13 cellular contexts compared by ENCODE assay signal in the genomic region with DNA sequence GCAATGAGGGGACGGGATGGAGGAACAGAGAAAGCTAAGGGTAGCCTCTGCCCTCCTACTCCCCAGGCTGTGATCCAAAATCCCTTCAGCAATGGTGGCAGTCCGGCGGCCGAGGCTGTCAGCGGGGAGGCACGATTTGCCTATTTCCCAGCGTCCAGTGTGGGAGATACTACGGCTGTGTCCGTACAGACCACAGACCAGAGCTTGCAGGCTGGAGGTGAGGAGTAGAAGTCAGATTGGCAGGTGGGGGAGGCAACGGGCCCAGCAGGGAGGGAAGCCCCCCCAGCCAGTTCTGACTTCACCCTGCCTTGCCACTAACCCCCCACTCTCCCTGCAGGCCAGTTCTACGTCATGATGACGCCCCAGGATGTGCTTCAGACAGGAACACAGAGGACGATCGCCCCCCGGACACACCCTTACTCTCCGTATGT. TPM values are rescaled to one million over a fixed set of nuclear protein-coding genes. Genes with fewer than 3 reads are reported as not detected.
DNase-seq lines count a peak whose midpoint lies in the region; ATAC-seq, FAIRE-seq and TF ChIP-seq lines count a peak whose summit lies in the region.
"Had no signal": no experiment of that assay in that cellular context is flagged by ENCODE, and none has a peak within 500 bp of the region (broad histone marks: within the 10 kb centered on the region; RNA-seq: fewer than 3 reads in every experiment).

No MANE protein-coding gene starts in this region.

- peaks cover 4% of the 10 kb centered on the region for H3K4me1 ChIP-seq in endothelial cell of umbilical vein (ENCODE audit: control insufficient read depth, extremely low read depth, insufficient read depth, low read length)
- peaks cover 15 to 23% of the 10 kb centered on the region in 2 donors for H3K4me1 ChIP-seq in gastrocnemius medialis

- H3K27me3 ChIP-seq in endothelial cell of umbilical vein (ENCODE audit: control insufficient read depth in 2 of 2, insufficient read depth in 2 of 2, low read length in 2 of 2) (no peaks in the 10 kb centered on the region), gastrocnemius medialis (no peaks in the 10 kb centered on the region)
- H3K27me3 ChIP-seq: tibial artery had no signal

- peaks cover 15% of the 10 kb centered on the region for H3K4me1 Mint-ChIP-seq in activated CD4-positive, alpha-beta T cell treated with anti-CD3 and anti-CD28 coated beads for 36 hours

- TF ChIP-seq CTCF in RWPE1 (conservative IDR thresholded peaks at IDR 0.05; ENCODE audit: low read depth) (no peak), endothelial cell of umbilical vein (IDR thresholded peaks at IDR 0.05; ENCODE audit: extremely low read depth in 1 of 2, insufficient read depth in 1 of 2, low read depth in 1 of 2, low read length in 2 of 2) (no peak), gastrocnemius medialis (IDR thresholded peaks at IDR 0.05 in 4 of 5, conservative IDR thresholded peaks at IDR 0.05 in 1 of 5) (no peak)

- TF ChIP-seq POLR2A in endothelial cell of umbilical vein (IDR thresholded peaks at IDR 0.05; ENCODE audit: low read depth, low read length) (no peak), gastrocnemius medialis (IDR thresholded peaks at IDR 0.05) (no peak)

- ATAC-seq in activated CD4-positive, alpha-beta T cell treated with anti-CD3 and anti-CD28 coated beads for 36 hours: no peak
- ATAC-seq in gastrocnemius medialis (no peak), GM19463 (IDR thresholded peaks at IDR 0.05; ENCODE audit: unreplicated experiment) (no peak)

- H3K79me2 ChIP-seq in endothelial cell of umbilical vein (ENCODE audit: control insufficient read depth, insufficient read depth, low read length): peaks cover 3% of the 10 kb centered on the region

- H3K27me3 Mint-ChIP-seq in activated CD4-positive, alpha-beta T cell treated with anti-CD3 and anti-CD28 coated beads for 36 hours: no peaks in the 10 kb centered on the region

- TSS peak; percentile 20 for BruUV-seq in endothelial cell of umbilical vein (replicated peaks; lab: Mats Ljungman, UMichigan)

- no peaks in the 10 kb centered on the region for H4K20me1 ChIP-seq in endothelial cell of umbilical vein (replicated peaks; ENCODE audit: control insufficient read depth, extremely low read depth, insufficient read depth, low read length)

- no peak overlapping the region for H3K9ac ChIP-seq in endothelial cell of umbilical vein (replicated peaks; ENCODE audit: extremely low read depth, insufficient read depth, low read length)

- FAIRE-seq in endothelial cell of umbilical vein (lab: Jason Lieb, UNC): no peak

- peaks cover 47% of the 10 kb centered on the region for H3K36me3 Mint-ChIP-seq in activated CD4-positive, alpha-beta T cell treated with anti-CD3 and anti-CD28 coated beads for 36 hours (ENCODE audit: low read depth)

- H2AFZ ChIP-seq in endothelial cell of umbilical vein (ENCODE audit: low read depth, low read length): no peak overlapping the region

- no peaks in the 10 kb centered on the region for H3K9me3 ChIP-seq in endothelial cell of umbilical vein (replicated peaks; ENCODE audit: control insufficient read depth, insufficient read depth, low read length)
- H3K9me3 ChIP-seq in gastrocnemius medialis: no peaks in the 10 kb centered on the region
- H3K9me3 ChIP-seq: tibial artery had no signal

- no peaks in the 10 kb centered on the region for H3K9me3 Mint-ChIP-seq in activated CD4-positive, alpha-beta T cell treated with anti-CD3 and anti-CD28 coated beads for 36 hours (ENCODE audit: low read depth)

- H3K27ac Mint-ChIP-seq in activated CD4-positive, alpha-beta T cell treated with anti-CD3 and anti-CD28 coated beads for 36 hours: no peak overlapping the region

- POLR2A ChIA-PET in activated CD4-positive, alpha-beta T cell treated with anti-CD3 and anti-CD28 coated beads for 36 hours (lab: Charles Lee): interaction anchor here (0.6 kb wide), 1 partner anchor 117 kb away, joined by 5 read pairs; no protein-coding TSS in a partner anchor
- POLR2A ChIA-PET in RWPE1 (lab: Yijun Ruan, JAX; ENCODE audit: low non-redundant PET): no interaction called here
- POLR2A ChIA-PET in endothelial cell of umbilical vein (lab: Charles Lee): no interaction called here

- dilution Hi-C loops in endothelial cell of umbilical vein (cut with MboI; ENCODE audit: extremely low pct_ligation_motif_present, low sequenced_read_pairs): no loop called here

- intact Hi-C loops in activated CD4-positive, alpha-beta T cell treated with anti-CD3 and anti-CD28 coated beads for 36 hours (cut with DNase I, micrococcal nuclease): no loop called here
- intact Hi-C loops in endothelial cell of umbilical vein (cut with micrococcal nuclease) (no loop called here), gastrocnemius medialis (cut with DNase I; ENCODE audit: low total_unique reads) (no loop called here)

- H3K4me3 Mint-ChIP-seq in activated CD4-positive, alpha-beta T cell treated with anti-CD3 and anti-CD28 coated beads for 36 hours: peak overlapping the region; percentile 63

- H3K4me3 ChIP-seq in endothelial cell of umbilical vein (replicated peaks in 1 of 3; ENCODE audit: insufficient read depth in 1 of 3, low read depth in 1 of 3, low read length in 3 of 3) (no peak overlapping the region), gastrocnemius medialis (no peak overlapping the region)

- no peaks in the 10 kb centered on the region for H3K9me1 ChIP-seq in endothelial cell of umbilical vein (replicated peaks; ENCODE audit: control insufficient read depth, extremely low read depth, insufficient read depth, low read length)

- CTCF ChIA-PET in activated CD4-positive, alpha-beta T cell treated with anti-CD3 and anti-CD28 coated beads for 36 hours (lab: Charles Lee): interaction anchor here (1.0 to 1.1 kb wide), 2 partner anchors 154 to 240 kb away, joined by 3 to 4 read pairs; no protein-coding TSS in a partner anchor
- CTCF ChIA-PET in RWPE1 (lab: Yijun Ruan, JAX) (interaction anchor here (0.7 kb wide), 1 partner anchor 142 kb away, joined by 3 read pairs; no protein-coding TSS in a partner anchor), endothelial cell of umbilical vein (lab: Charles Lee) (interaction anchor here (1.8 kb wide), 1 partner anchor 225 kb away, joined by 8 read pairs; no protein-coding TSS in a partner anchor)

- no peak overlapping the region for H3K4me2 ChIP-seq in endothelial cell of umbilical vein (ENCODE audit: insufficient read depth, low read length)

- no peak for DNase-seq in activated CD4-positive, alpha-beta T cell treated with anti-CD3 and anti-CD28 coated beads for 36 hours
- no peak for DNase-seq in activated CD4-positive, alpha-beta T cell treated with anti-CD3 and anti-CD28 coated beads for 4 hours
- no peak for DNase-seq in RWPE1 (ENCODE audit: low spot score)
- DNase-seq in endothelial cell of umbilical vein (ENCODE audit: low read depth, low spot score): no peak
- no peak for DNase-seq in gastrocnemius medialis
- DNase-seq in NCI-H2227 (lab: John Stamatoyannopoulos, UW; ENCODE audit: unreplicated experiment): no peak
- DNase-seq in NCI-H1105 (lab: John Stamatoyannopoulos, UW): no peak
- DNase-seq: NCI-H2171 treated with DMSO at 0.1 percent for 48 hours; stimulated activated CD4-positive, alpha-beta T cell treated with anti-CD3 and anti-CD28 coated beads, Interleukin-4, amount 100 ng/mL, for 1 hour; tibial artery had no signal

- in situ Hi-C loops in gastrocnemius medialis (cut with MboI; ENCODE audit: low sequenced_read_pairs in 4 of 4): loop anchor here in 2 of 4 donors (10.0 to 25.0 kb wide), 2 partner anchors 126 to 283 kb away; partner anchors contain the start of gene FXYD7 (in 1 of the 2)

- H3K27ac ChIP-seq in RWPE1 (peak overlapping the region; percentile 95), endothelial cell of umbilical vein (ENCODE audit: insufficient read depth, low read depth, low read length) (no peak overlapping the region), gastrocnemius medialis (peak overlapping the region; percentile 95 to 100 (median 98))

- peaks cover 7 to 32% of the 10 kb centered on the region in 2 experiments for H3K36me3 ChIP-seq in endothelial cell of umbilical vein (ENCODE audit: control insufficient read depth in 2 of 2, extremely low read depth in 1 of 2, insufficient read depth in 2 of 2, low read length in 2 of 2)
- peaks cover 0 to 46% of the 10 kb centered on the region in 2 donors for H3K36me3 ChIP-seq in gastrocnemius medialis

RNA-seq across cellular contexts. Expression of gene USF2, which starts 1.6 kb away (rescaled TPM):
- 100 to 1,000 TPM; 116 to 154 TPM for total RNA-seq in activated CD4-positive, alpha-beta T cell treated with anti-CD3 and anti-CD28 coated beads for 36 hours
- total RNA-seq in endothelial cell of umbilical vein (76.8 and 85.8 TPM in 2 replicates), gastrocnemius medialis (100 to 1,000 TPM; 118 to 169 (median 143) TPM)
- polyA plus RNA-seq in endothelial cell of umbilical vein: 75.0 and 80.5 TPM in 2 replicates
- 53.8 and 74.8 TPM in 2 replicates for polyA plus RNA-seq in endothelial cell of umbilical vein (2011; cell fraction: cytosol; rRNA removed)
- polyA plus RNA-seq in endothelial cell of umbilical vein (2011; cell fraction: nucleus; rRNA removed): 115 and 123 TPM in 2 replicates
- 61.5 and 72.4 TPM in 2 replicates for polyA plus RNA-seq in endothelial cell of umbilical vein (2012)
- 39.8 and 71.2 TPM in 2 replicates for polyA minus RNA-seq in endothelial cell of umbilical vein
- 63.2 TPM for polyA minus RNA-seq in endothelial cell of umbilical vein (2011; cell fraction: cytosol; rRNA and poly(A)+ RNA removed)
- polyA minus RNA-seq in endothelial cell of umbilical vein (2011; cell fraction: nucleus; rRNA and poly(A)+ RNA removed): 24.9 and 34.6 TPM in 2 replicates

RNA-seq across cellular contexts. Expression of gene HAMP, which starts 11.9 kb away (rescaled TPM):
- under 1 TPM; 0.25 to 0.30 TPM for total RNA-seq in activated CD4-positive, alpha-beta T cell treated with anti-CD3 and anti-CD28 coated beads for 36 hours
- 0.15 TPM in 1 of 2 replicates, not detected in the other for total RNA-seq in endothelial cell of umbilical vein
- polyA plus RNA-seq in endothelial cell of umbilical vein: not detected in 2 replicates
- polyA plus RNA-seq in endothelial cell of umbilical vein (2011; cell fraction: cytosol; rRNA removed): not detected in 2 replicates
- 0.36 and 0.48 TPM in 2 replicates for polyA plus RNA-seq in endothelial cell of umbilical vein (2011; cell fraction: nucleus; rRNA removed)
- not detected in 2 replicates for polyA plus RNA-seq in endothelial cell of umbilical vein (2012)
- 1.4 TPM in 1 of 2 replicates, not detected in the other for polyA minus RNA-seq in endothelial cell of umbilical vein
- not detected for polyA minus RNA-seq in endothelial cell of umbilical vein (2011; cell fraction: cytosol; rRNA and poly(A)+ RNA removed)
- 1.3 TPM in 1 of 2 replicates, not detected in the other for polyA minus RNA-seq in endothelial cell of umbilical vein (2011; cell fraction: nucleus; rRNA and poly(A)+ RNA removed)
- total RNA-seq in gastrocnemius medialis: not detected
- total RNA-seq: HT1080 had no signal

RNA-seq across cellular contexts. Expression of gene MAG, which starts 21.6 kb away (rescaled TPM):
- under 1 TPM; 0.19 to 0.34 TPM for total RNA-seq in activated CD4-positive, alpha-beta T cell treated with anti-CD3 and anti-CD28 coated beads for 36 hours
- total RNA-seq in endothelial cell of umbilical vein: not detected in 2 replicates
- polyA plus RNA-seq in endothelial cell of umbilical vein: not detected in 2 replicates
- not detected in 2 replicates for polyA plus RNA-seq in endothelial cell of umbilical vein (2011; cell fraction: cytosol; rRNA removed)
- polyA plus RNA-seq in endothelial cell of umbilical vein (2011; cell fraction: nucleus; rRNA removed): not detected in 2 replicates
- not detected in 2 replicates for polyA plus RNA-seq in endothelial cell of umbilical vein (2012)
- polyA minus RNA-seq in endothelial cell of umbilical vein: not detected in 2 replicates
- polyA minus RNA-seq in endothelial cell of umbilical vein (2011; cell fraction: cytosol; rRNA and poly(A)+ RNA removed): not detected
- polyA minus RNA-seq in endothelial cell of umbilical vein (2011; cell fraction: nucleus; rRNA and poly(A)+ RNA removed): not detected in 2 replicates
- 1 to 10 TPM in 1 of 4 donors, under 1 TPM in 1, not detected in 2; 0.24 to 1.5 TPM for total RNA-seq in gastrocnemius medialis
- total RNA-seq: A673, HT1080 had no signal

RNA-seq across cellular contexts. Expression of gene LSR, which starts 21.6 kb away (rescaled TPM):
- total RNA-seq in activated CD4-positive, alpha-beta T cell treated with anti-CD3 and anti-CD28 coated beads for 36 hours: 10 to 100 TPM; 10.0 to 12.2 TPM
- total RNA-seq in endothelial cell of umbilical vein: 0.74 and 1.0 TPM in 2 replicates
- 0.76 and 0.94 TPM in 2 replicates for polyA plus RNA-seq in endothelial cell of umbilical vein
- polyA plus RNA-seq in endothelial cell of umbilical vein (2011; cell fraction: cytosol; rRNA removed): 0.43 and 0.58 TPM in 2 replicates
- 0.12 and 0.20 TPM in 2 replicates for polyA plus RNA-seq in endothelial cell of umbilical vein (2011; cell fraction: nucleus; rRNA removed)
- 0.37 and 0.71 TPM in 2 replicates for polyA plus RNA-seq in endothelial cell of umbilical vein (2012)
- 0.22 and 0.47 TPM in 2 replicates for polyA minus RNA-seq in endothelial cell of umbilical vein
- polyA minus RNA-seq in endothelial cell of umbilical vein (2011; cell fraction: cytosol; rRNA and poly(A)+ RNA removed): 45.3 TPM
- 0.34 TPM in 1 of 2 replicates, not detected in the other for polyA minus RNA-seq in endothelial cell of umbilical vein (2011; cell fraction: nucleus; rRNA and poly(A)+ RNA removed)
- 10 to 100 TPM in 1 of 4 donors, 1 to 10 TPM in 3; 2.5 to 11.4 (median 5.2) TPM for total RNA-seq in gastrocnemius medialis

RNA-seq across cellular contexts. Expression of gene FAM187B, which starts 41.9 kb away (rescaled TPM):
- not detected for total RNA-seq in activated CD4-positive, alpha-beta T cell treated with anti-CD3 and anti-CD28 coated beads for 36 hours
- total RNA-seq in endothelial cell of umbilical vein: not detected in 2 replicates
- polyA plus RNA-seq in endothelial cell of umbilical vein: not detected in 2 replicates
- polyA plus RNA-seq in endothelial cell of umbilical vein (2011; cell fraction: cytosol; rRNA removed): not detected in 2 replicates
- polyA plus RNA-seq in endothelial cell of umbilical vein (2011; cell fraction: nucleus; rRNA removed): not detected in 2 replicates
- not detected in 2 replicates for polyA plus RNA-seq in endothelial cell of umbilical vein (2012)
- polyA minus RNA-seq in endothelial cell of umbilical vein: not detected in 2 replicates
- polyA minus RNA-seq in endothelial cell of umbilical vein (2011; cell fraction: cytosol; rRNA and poly(A)+ RNA removed): not detected
- not detected in 2 replicates for polyA minus RNA-seq in endothelial cell of umbilical vein (2011; cell fraction: nucleus; rRNA and poly(A)+ RNA removed)
- total RNA-seq in gastrocnemius medialis: not detected
- total RNA-seq: A673, HT1080 had no signal
